Comparison of ENCODE assay signal across 21 cellular contexts in genomic region chr5:150392680-150393079, GRCh38. TPM values are rescaled to one million over a fixed set of nuclear protein-coding genes. Genes with fewer than 3 reads are reported as not detected.
DNase-seq lines count a peak whose midpoint lies in the region; ATAC-seq, FAIRE-seq and TF ChIP-seq lines count a peak whose summit lies in the region.
"Had no signal": no experiment of that assay in that cellular context is flagged by ENCODE, and none has a peak within 500 bp of the region (broad histone marks: within the 10 kb centered on the region; RNA-seq: fewer than 3 reads in every experiment).

No MANE protein-coding gene starts in this region.

- peaks cover 89% of the 10 kb centered on the region for H3K36me3 Mint-ChIP-seq in activated B cell treated with CpG ODN at 0.5 μM for 24 hours (ENCODE audit: low read depth)
- peaks cover 100% of the 10 kb centered on the region for H3K36me3 Mint-ChIP-seq in stimulated activated effector memory CD8-positive, alpha-beta T cell treated with anti-CD3 and anti-CD28 coated beads, Interleukin-12 subunit alpha, Interleukin-12 subunit beta, amount 100 ng/mL, for 72 hours

- H2AFZ ChIP-seq in HepG2 (ENCODE audit: low read length) = no peak overlapping the region
- H2AFZ ChIP-seq: GM23248 had no signal

- no TSS peak for BruUV-seq in HepG2 (replicated peaks; lab: Mats Ljungman, UMichigan)

- FAIRE-seq in HepG2 (lab: Jason Lieb, UNC) = no peak
- FAIRE-seq: A204.1, G401.6, H1 had no signal

- CTCF ChIA-PET in HepG2 (lab: Yijun Ruan, JAX; ENCODE audit: low intra/inter-chr PET ratio, low total read pairs) (no interaction called here), activated B cell treated with CpG ODN at 0.5 μM for 24 hours (lab: Charles Lee) (interaction anchor here (10.0 kb wide), 1 partner anchor 41 kb away, joined by 175 read pairs; no protein-coding TSS in a partner anchor)

- no peaks in the 10 kb centered on the region for H3K27me3 Mint-ChIP-seq in activated B cell treated with CpG ODN at 0.5 μM for 24 hours
- H3K27me3 Mint-ChIP-seq: B cell; CD4-positive, alpha-beta T cell; CD8-positive, alpha-beta memory T cell had no signal

- in situ Hi-C loops in HepG2 (cut with HindIII; ENCODE audit: extremely low pct_ligation_motif_present, low pct_unique_long_range_greater_than_20kb) = no loop called here

- no peak for TF ChIP-seq POLR2A in HepG2 (IDR thresholded peaks at IDR 0.05; ENCODE audit: insufficient read depth in 1 of 2, low read depth in 2 of 2, low read length in 2 of 2)
- TF ChIP-seq POLR2A in right lobe of liver (IDR thresholded peaks at IDR 0.05) = no peak

- H3K9me3 ChIP-seq in HepG2 (ENCODE audit: low read length) (no peaks in the 10 kb centered on the region), right lobe of liver (no peaks in the 10 kb centered on the region)
- H3K9me3 ChIP-seq: BLaER1 treated with 17β-estradiol and CSF1 and Interleukin-3, amounts not matched to agents 10 nM and 100 nM had no signal

- TF ChIP-seq CTCF in HepG2 (CRISPR knock-in tag; IDR thresholded peaks at IDR 0.05) (no peak), right lobe of liver (IDR thresholded peaks at IDR 0.05) (no peak), activated B cell treated with CpG ODN at 0.5 μM for 24 hours (IDR thresholded peaks at IDR 0.05) (no peak)

- no peaks in the 10 kb centered on the region for H3K79me2 ChIP-seq in HepG2 (ENCODE audit: insufficient read depth, low read length)

- H3K27ac ChIP-seq in HepG2 (ENCODE audit: extremely low read length, insufficient read depth, low read length) (no peak overlapping the region), right lobe of liver (no peak overlapping the region)
- H3K27ac ChIP-seq: 22Rv1; BLaER1 treated with 17β-estradiol and CSF1 and Interleukin-3, amounts not matched to agents 10 nM and 100 nM; GM23248 had no signal

- WGBS in HepG2 (ENCODE audit: low lambda C conversion rate) = 93% methylated on average over 2 of the region's 7 CpGs
- WGBS in right lobe of liver (ENCODE audit: insufficient coverage, low coverage, low lambda C conversion rate, missing lambda C conversion rate) = 60% methylated on average over 1 of the region's 7 CpGs

- no peaks in the 10 kb centered on the region for H3K4me1 ChIP-seq in HepG2 (ENCODE audit: insufficient read depth, low read length)
- H3K4me1 ChIP-seq in right lobe of liver = no peaks in the 10 kb centered on the region

- H3K9ac ChIP-seq in HepG2 (ENCODE audit: insufficient read depth, low read depth, low read length) = no peak overlapping the region
- H3K9ac ChIP-seq: BLaER1 treated with 17β-estradiol and CSF1 and Interleukin-3, amounts not matched to agents 10 nM and 100 nM; GM23248 had no signal

- no peaks in the 10 kb centered on the region for H3K9me3 Mint-ChIP-seq in activated B cell treated with CpG ODN at 0.5 μM for 24 hours
- H3K9me3 Mint-ChIP-seq in stimulated activated effector memory CD8-positive, alpha-beta T cell treated with anti-CD3 and anti-CD28 coated beads, Interleukin-12 subunit alpha, Interleukin-12 subunit beta, amount 100 ng/mL, for 72 hours = no peaks in the 10 kb centered on the region
- H3K9me3 Mint-ChIP-seq: CD14-positive monocyte; CD4-positive, alpha-beta T cell; CD8-positive, alpha-beta memory T cell had no signal

- ATAC-seq in HepG2 (no peak), right lobe of liver (no peak), activated B cell treated with CpG ODN at 0.5 μM for 24 hours (ENCODE audit: low read depth) (no peak), GM19328 (IDR thresholded peaks at IDR 0.05; ENCODE audit: unreplicated experiment) (no peak)
- no peak for ATAC-seq in stimulated activated effector memory CD8-positive, alpha-beta T cell treated with anti-CD3 and anti-CD28 coated beads, Interleukin-12 subunit alpha, Interleukin-12 subunit beta, amount 100 ng/mL, for 72 hours

- no peak overlapping the region for H3K4me3 Mint-ChIP-seq in activated B cell treated with CpG ODN at 0.5 μM for 24 hours
- H3K4me3 Mint-ChIP-seq in stimulated activated effector memory CD8-positive, alpha-beta T cell treated with anti-CD3 and anti-CD28 coated beads, Interleukin-12 subunit alpha, Interleukin-12 subunit beta, amount 100 ng/mL, for 72 hours = no peak overlapping the region
- H3K4me3 Mint-ChIP-seq: B cell; CD14-positive monocyte; CD4-positive, alpha-beta T cell; CD8-positive, alpha-beta memory T cell had no signal

- TF ChIP-seq EP300 in HepG2 (IDR thresholded peaks at IDR 0.05; ENCODE audit: low read depth in 2 of 2, low read length in 2 of 2) (no peak), HepG2 (CRISPR knock-in tag; IDR thresholded peaks at IDR 0.05; ENCODE audit: borderline replicate concordance) (no peak)

- H3K27ac Mint-ChIP-seq in activated B cell treated with CpG ODN at 0.5 μM for 24 hours = peak overlapping the region; percentile 24
- peak overlapping the region; percentile 87 for H3K27ac Mint-ChIP-seq in stimulated activated effector memory CD8-positive, alpha-beta T cell treated with anti-CD3 and anti-CD28 coated beads, Interleukin-12 subunit alpha, Interleukin-12 subunit beta, amount 100 ng/mL, for 72 hours

- no peaks in the 10 kb centered on the region for H4K20me1 ChIP-seq in HepG2 (ENCODE audit: insufficient read depth, low read length)

- peaks cover 5% of the 10 kb centered on the region for H3K4me1 Mint-ChIP-seq in activated B cell treated with CpG ODN at 0.5 μM for 24 hours
- H3K4me1 Mint-ChIP-seq in stimulated activated effector memory CD8-positive, alpha-beta T cell treated with anti-CD3 and anti-CD28 coated beads, Interleukin-12 subunit alpha, Interleukin-12 subunit beta, amount 100 ng/mL, for 72 hours = peaks cover 8% of the 10 kb centered on the region
- H3K4me1 Mint-ChIP-seq: CD14-positive monocyte; CD8-positive, alpha-beta memory T cell had no signal

- POLR2A ChIA-PET in HepG2 (lab: Yijun Ruan, JAX) (no interaction called here), activated B cell treated with CpG ODN at 0.5 μM for 24 hours (lab: Charles Lee) (interaction anchor here (1.3 kb wide), 1 partner anchor 13 kb away, joined by 5 read pairs; no protein-coding TSS in a partner anchor)

- intact Hi-C loops in HepG2 (cut with micrococcal nuclease; ENCODE audit: unreplicated experiment) = no loop called here
- intact Hi-C loops in right lobe of liver (cut with DNase I) = no loop called here
- intact Hi-C loops in activated B cell treated with CpG ODN at 0.5 μM for 24 hours (cut with micrococcal nuclease) = no loop called here

- no peak for TF ChIP-seq RAD21 in HepG2 (CRISPR knock-in tag; IDR thresholded peaks at IDR 0.05)

- H3K36me3 ChIP-seq in HepG2 (replicated peaks in 1 of 2; ENCODE audit: control insufficient read depth in 1 of 2, insufficient read depth in 2 of 2, low read length in 2 of 2) (peaks cover 47 to 88% of the 10 kb centered on the region in 2 experiments), right lobe of liver (peaks cover 0 to 47% (median 17%) of the 10 kb centered on the region in 4 donors)

- H3K27me3 ChIP-seq in HepG2 (ENCODE audit: control insufficient read depth in 1 of 2, insufficient read depth in 2 of 2, low read length in 2 of 2) = no peaks in the 10 kb centered on the region
- H3K27me3 ChIP-seq in right lobe of liver = no peaks in the 10 kb centered on the region
- H3K27me3 ChIP-seq: BLaER1 treated with 17β-estradiol and CSF1 and Interleukin-3, amounts not matched to agents 10 nM and 100 nM had no signal

- no peak overlapping the region for H3K4me2 ChIP-seq in HepG2 (ENCODE audit: low read depth, low read length)
- H3K4me2 ChIP-seq: BLaER1 treated with 17β-estradiol and CSF1 and Interleukin-3, amounts not matched to agents 10 nM and 100 nM had no signal

- H3K4me3 ChIP-seq in HepG2 (replicated peaks in 1 of 3; ENCODE audit: insufficient read depth in 1 of 3, low read depth in 2 of 3, low read length in 3 of 3) (no peak overlapping the region), right lobe of liver (no peak overlapping the region)
- H3K4me3 ChIP-seq: BLaER1 treated with 17β-estradiol and CSF1 and Interleukin-3, amounts not matched to agents 10 nM and 100 nM; GM23248 had no signal

- no peak for DNase-seq in HepG2 (ENCODE audit: low spot score)
- DNase-seq in right lobe of liver = no peak
- DNase-seq in activated B cell treated with CpG ODN at 0.5 μM for 24 hours = no peak
- DNase-seq in stimulated activated effector memory CD8-positive, alpha-beta T cell treated with anti-CD3 and anti-CD28 coated beads, Interleukin-12 subunit alpha, Interleukin-12 subunit beta, amount 100 ng/mL, for 72 hours (ENCODE audit: low spot score in 2 of 2) = no peak
- DNase-seq in DMS114 treated with DMSO at 0.1 percent for 48 hours (lab: John Stamatoyannopoulos, UW; ENCODE audit: unreplicated experiment) = no peak
- DNase-seq in NCI-H82 (lab: John Stamatoyannopoulos, UW) = no peak
- DNase-seq: CD4-positive, alpha-beta T cell; CD8-positive, alpha-beta memory T cell; DMS153; DND-41; H7; HCEC 1CT had no signal

RNA-seq across cellular contexts. Expression of gene CD74, which starts 20.0 kb away (rescaled TPM):
- total RNA-seq in HepG2 (2016; rRNA removed; fragmentation: Illumina TruSeq; extraction: Trizol) (30.1 and 84.4 TPM in 2 replicates), right lobe of liver (100 to 1,000 TPM in 5 of 6 experiments, 10 to 100 TPM in 1; 68.4 to 549 (median 211) TPM), activated B cell treated with CpG ODN at 0.5 μM for 24 hours (5,323 and 5,628 TPM in 2 replicates)
- 19.1 and 22.1 TPM in 2 replicates for total RNA-seq in HepG2 (2016; cell fraction: cytosol; rRNA removed; fragmentation: Illumina TruSeq; extraction: Trizol; ENCODE audit: low read depth)
- total RNA-seq in HepG2 (2016; cell fraction: insoluble cytoplasmic fraction; rRNA removed; fragmentation: Illumina TruSeq; extraction: Trizol) = 30.1 and 86.9 TPM in 2 replicates
- total RNA-seq in HepG2 (2016; cell fraction: membrane; rRNA removed; fragmentation: Illumina TruSeq; extraction: Trizol) = 23.8 and 31.1 TPM in 2 replicates
- total RNA-seq in HepG2 (2016; cell fraction: nucleus; rRNA removed; fragmentation: Illumina TruSeq; extraction: Trizol) = 88.0 and 96.2 TPM in 2 replicates
- 34.1 and 56.4 TPM in 2 replicates for polyA plus RNA-seq in HepG2 (2011; rRNA removed)
- polyA plus RNA-seq in HepG2 (2011; cell fraction: cytosol; rRNA removed) = 24.7 and 30.8 TPM in 2 replicates
- 26.5 and 30.9 TPM in 2 replicates for polyA plus RNA-seq in HepG2 (2011; cell fraction: nucleus; rRNA removed)
- 73.1 and 87.1 TPM in 2 replicates for polyA plus RNA-seq in HepG2 (2012)
- polyA plus RNA-seq in HepG2 (2016; cell fraction: cytosol; fragmentation: Illumina TruSeq; extraction: Trizol; ENCODE audit: low read depth) = 44.1 and 51.7 TPM in 2 replicates
- 52.1 and 69.3 TPM in 2 replicates for polyA plus RNA-seq in HepG2 (2016; cell fraction: insoluble cytoplasmic fraction; fragmentation: Illumina TruSeq; extraction: Trizol; ENCODE audit: low read depth)
- 51.1 and 54.1 TPM in 2 replicates for polyA plus RNA-seq in HepG2 (2016; cell fraction: membrane; fragmentation: Illumina TruSeq; extraction: Trizol; ENCODE audit: low read depth)
- polyA plus RNA-seq in HepG2 (2016; cell fraction: nucleus; fragmentation: Illumina TruSeq; extraction: Trizol; ENCODE audit: insufficient read depth, low read depth) = 232 and 243 TPM in 2 replicates
- 2.5 and 52.0 TPM in 2 replicates for polyA minus RNA-seq in HepG2 (2011; rRNA and poly(A)+ RNA removed; ENCODE audit: low replicate concordance)
- 21.3 and 26.3 TPM in 2 replicates for polyA minus RNA-seq in HepG2 (2011; cell fraction: cytosol; rRNA and poly(A)+ RNA removed)
- 11.5 and 16.5 TPM in 2 replicates for polyA minus RNA-seq in HepG2 (2011; cell fraction: nucleus; rRNA and poly(A)+ RNA removed)
- total RNA-seq: GM23248 had no signal

RNA-seq across cellular contexts. Expression of gene TCOF1, which starts 35.2 kb away (rescaled TPM):
- total RNA-seq in HepG2 (2016; rRNA removed; fragmentation: Illumina TruSeq; extraction: Trizol) (41.6 and 44.5 TPM in 2 replicates), right lobe of liver (10 to 100 TPM in 2 of 6 experiments, 1 to 10 TPM in 4; 6.7 to 12.0 (median 8.9) TPM), activated B cell treated with CpG ODN at 0.5 μM for 24 hours (74.7 and 76.1 TPM in 2 replicates)
- 7.0 and 8.0 TPM in 2 replicates for total RNA-seq in HepG2 (2016; cell fraction: cytosol; rRNA removed; fragmentation: Illumina TruSeq; extraction: Trizol; ENCODE audit: low read depth)
- total RNA-seq in HepG2 (2016; cell fraction: insoluble cytoplasmic fraction; rRNA removed; fragmentation: Illumina TruSeq; extraction: Trizol) = 34.8 and 42.9 TPM in 2 replicates
- total RNA-seq in HepG2 (2016; cell fraction: membrane; rRNA removed; fragmentation: Illumina TruSeq; extraction: Trizol) = 12.4 and 12.6 TPM in 2 replicates
- 38.8 and 43.2 TPM in 2 replicates for total RNA-seq in HepG2 (2016; cell fraction: nucleus; rRNA removed; fragmentation: Illumina TruSeq; extraction: Trizol)
- polyA plus RNA-seq in HepG2 (2011; rRNA removed) = 9.9 and 10.1 TPM in 2 replicates
- polyA plus RNA-seq in HepG2 (2011; cell fraction: cytosol; rRNA removed) = 5.7 and 7.4 TPM in 2 replicates
- polyA plus RNA-seq in HepG2 (2011; cell fraction: nucleus; rRNA removed) = 27.8 and 31.6 TPM in 2 replicates
- polyA plus RNA-seq in HepG2 (2012) = 14.9 and 19.7 TPM in 2 replicates
- 2.9 and 3.4 TPM in 2 replicates for polyA plus RNA-seq in HepG2 (2016; cell fraction: cytosol; fragmentation: Illumina TruSeq; extraction: Trizol; ENCODE audit: low read depth)
- polyA plus RNA-seq in HepG2 (2016; cell fraction: insoluble cytoplasmic fraction; fragmentation: Illumina TruSeq; extraction: Trizol; ENCODE audit: low read depth) = 38.4 and 54.0 TPM in 2 replicates
- polyA plus RNA-seq in HepG2 (2016; cell fraction: membrane; fragmentation: Illumina TruSeq; extraction: Trizol; ENCODE audit: low read depth) = 6.2 and 8.3 TPM in 2 replicates
- polyA plus RNA-seq in HepG2 (2016; cell fraction: nucleus; fragmentation: Illumina TruSeq; extraction: Trizol; ENCODE audit: insufficient read depth, low read depth) = 61.9 and 69.6 TPM in 2 replicates
- polyA minus RNA-seq in HepG2 (2011; rRNA and poly(A)+ RNA removed; ENCODE audit: low replicate concordance) = 16.4 and 42.6 TPM in 2 replicates
- polyA minus RNA-seq in HepG2 (2011; cell fraction: cytosol; rRNA and poly(A)+ RNA removed) = 9.8 and 12.7 TPM in 2 replicates
- 19.2 and 20.5 TPM in 2 replicates for polyA minus RNA-seq in HepG2 (2011; cell fraction: nucleus; rRNA and poly(A)+ RNA removed)

RNA-seq across cellular contexts. Expression of gene RPS14, which starts 56.9 kb away (rescaled TPM):
- total RNA-seq in HepG2 (2016; rRNA removed; fragmentation: Illumina TruSeq; extraction: Trizol) (2,116 and 2,466 TPM in 2 replicates), right lobe of liver (100 to 1,000 TPM; 573 to 800 (median 663) TPM), activated B cell treated with CpG ODN at 0.5 μM for 24 hours (4,086 and 4,865 TPM in 2 replicates)
- 3,305 and 3,520 TPM in 2 replicates for total RNA-seq in HepG2 (2016; cell fraction: cytosol; rRNA removed; fragmentation: Illumina TruSeq; extraction: Trizol; ENCODE audit: low read depth)
- total RNA-seq in HepG2 (2016; cell fraction: insoluble cytoplasmic fraction; rRNA removed; fragmentation: Illumina TruSeq; extraction: Trizol) = 2,149 and 2,588 TPM in 2 replicates
- total RNA-seq in HepG2 (2016; cell fraction: membrane; rRNA removed; fragmentation: Illumina TruSeq; extraction: Trizol) = 4,929 and 5,069 TPM in 2 replicates
- 644 and 721 TPM in 2 replicates for total RNA-seq in HepG2 (2016; cell fraction: nucleus; rRNA removed; fragmentation: Illumina TruSeq; extraction: Trizol)
- polyA plus RNA-seq in HepG2 (2011; rRNA removed) = 3,058 and 3,295 TPM in 2 replicates
- 6,315 and 8,239 TPM in 2 replicates for polyA plus RNA-seq in HepG2 (2011; cell fraction: cytosol; rRNA removed)
- 1,184 and 1,580 TPM in 2 replicates for polyA plus RNA-seq in HepG2 (2011; cell fraction: nucleus; rRNA removed)
- polyA plus RNA-seq in HepG2 (2012) = 3,506 and 4,895 TPM in 2 replicates
- polyA plus RNA-seq in HepG2 (2016; cell fraction: cytosol; fragmentation: Illumina TruSeq; extraction: Trizol; ENCODE audit: low read depth) = 3,347 and 3,785 TPM in 2 replicates
- 2,246 and 2,277 TPM in 2 replicates for polyA plus RNA-seq in HepG2 (2016; cell fraction: insoluble cytoplasmic fraction; fragmentation: Illumina TruSeq; extraction: Trizol; ENCODE audit: low read depth)
- 4,452 and 4,569 TPM in 2 replicates for polyA plus RNA-seq in HepG2 (2016; cell fraction: membrane; fragmentation: Illumina TruSeq; extraction: Trizol; ENCODE audit: low read depth)
- polyA plus RNA-seq in HepG2 (2016; cell fraction: nucleus; fragmentation: Illumina TruSeq; extraction: Trizol; ENCODE audit: insufficient read depth, low read depth) = 1,056 and 1,136 TPM in 2 replicates
- polyA minus RNA-seq in HepG2 (2011; rRNA and poly(A)+ RNA removed; ENCODE audit: low replicate concordance) = 795 and 1,496 TPM in 2 replicates
- 375 and 432 TPM in 2 replicates for polyA minus RNA-seq in HepG2 (2011; cell fraction: cytosol; rRNA and poly(A)+ RNA removed)
- polyA minus RNA-seq in HepG2 (2011; cell fraction: nucleus; rRNA and poly(A)+ RNA removed) = 180 and 283 TPM in 2 replicates
